In the genomic region with DNA sequence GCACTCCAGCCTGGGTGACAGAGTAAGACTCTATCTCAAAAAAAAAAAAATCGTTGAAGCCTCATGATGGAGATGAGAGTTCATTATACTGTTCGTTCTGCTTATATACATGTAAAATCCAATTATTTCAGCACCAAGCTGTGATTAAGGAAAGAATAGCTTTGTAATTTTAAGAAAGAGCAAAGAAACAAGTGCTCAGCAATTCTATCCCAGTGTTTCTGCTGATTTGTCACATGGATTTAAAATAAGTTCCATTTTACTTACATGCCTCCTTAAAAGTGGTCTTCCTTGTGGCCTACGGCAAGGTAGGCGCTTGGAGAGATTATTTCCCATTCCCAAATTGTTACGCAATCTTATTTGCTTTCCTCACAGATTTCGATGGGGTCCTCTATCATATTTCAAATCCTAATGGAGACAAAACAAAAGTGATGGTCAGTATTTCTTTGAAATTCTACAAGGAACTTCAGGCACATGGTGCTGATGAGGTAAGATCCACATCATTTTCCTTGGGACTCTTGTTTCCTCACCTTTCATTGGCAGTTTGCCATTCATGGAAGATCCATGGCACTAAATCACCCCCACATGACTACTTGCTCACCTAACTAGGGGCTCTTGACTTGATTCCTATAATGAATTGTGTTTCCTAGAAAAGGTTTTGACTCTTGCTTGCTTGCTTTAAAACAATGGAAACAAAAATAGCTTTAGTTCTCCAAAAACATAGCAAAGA, we compare ENCODE assay signal across 8 cellular contexts. TPM values are rescaled to one million over a fixed set of nuclear protein-coding genes. Genes with fewer than 3 reads are reported as not detected.
DNase-seq lines count a peak whose midpoint lies in the region; ATAC-seq and TF ChIP-seq lines count a peak whose summit lies in the region.

No MANE protein-coding gene starts in this region.

- no peaks in the 10 kb centered on the region for H3K27me3 Mint-ChIP-seq in activated T-cell treated with anti-CD3 and anti-CD28 coated beads, Interleukin-2, amount 50 U/mL, for 72 hours (ENCODE audit: low read depth)
- no peaks in the 10 kb centered on the region for H3K27me3 Mint-ChIP-seq in activated CD8-positive, alpha-beta T cell treated with anti-CD3 and anti-CD28 coated beads for 36 hours
- H3K27me3 Mint-ChIP-seq in immature natural killer cell (ENCODE audit: low read depth in 3 of 3) = peaks cover 7 to 19% (median 14%) of the 10 kb centered on the region in 3 donors
- H3K27me3 Mint-ChIP-seq in nephron progenitor cell (ENCODE audit: low read depth, poor library complexity) = no peaks in the 10 kb centered on the region

- H3K4me1 Mint-ChIP-seq in activated T-cell treated with anti-CD3 and anti-CD28 coated beads, Interleukin-2, amount 50 U/mL, for 72 hours (ENCODE audit: low read depth) = peaks cover 91% of the 10 kb centered on the region
- H3K4me1 Mint-ChIP-seq in activated CD8-positive, alpha-beta T cell treated with anti-CD3 and anti-CD28 coated beads for 36 hours (ENCODE audit: low read depth) = peaks cover 74% of the 10 kb centered on the region
- H3K4me1 Mint-ChIP-seq in immature natural killer cell = peaks cover 85 to 86% of the 10 kb centered on the region in 2 donors
- peaks cover 10% of the 10 kb centered on the region for H3K4me1 Mint-ChIP-seq in nephron progenitor cell

- H3K9me3 Mint-ChIP-seq in activated T-cell treated with anti-CD3 and anti-CD28 coated beads, Interleukin-2, amount 50 U/mL, for 72 hours = peaks cover 0 to 2% of the 10 kb centered on the region in 2 donors
- H3K9me3 Mint-ChIP-seq in activated CD8-positive, alpha-beta T cell treated with anti-CD3 and anti-CD28 coated beads for 36 hours = no peaks in the 10 kb centered on the region
- H3K9me3 Mint-ChIP-seq in immature natural killer cell (no peaks in the 10 kb centered on the region), nephron progenitor cell (no peaks in the 10 kb centered on the region)

- H3K4me3 ChIP-seq in tibial artery = no peak overlapping the region

- no peaks in the 10 kb centered on the region for H3K27me3 ChIP-seq in tibial artery

- H3K27ac ChIP-seq in tibial artery = peak overlapping the region; percentile 48 to 49

- peaks cover 30 to 63% of the 10 kb centered on the region in 2 donors for H3K36me3 Mint-ChIP-seq in activated T-cell treated with anti-CD3 and anti-CD28 coated beads, Interleukin-2, amount 50 U/mL, for 72 hours (ENCODE audit: insufficient read depth in 2 of 2)
- H3K36me3 Mint-ChIP-seq in activated CD8-positive, alpha-beta T cell treated with anti-CD3 and anti-CD28 coated beads for 36 hours (ENCODE audit: low read depth) = peaks cover 86% of the 10 kb centered on the region
- H3K36me3 Mint-ChIP-seq in immature natural killer cell = peaks cover 30 to 67% (median 32%) of the 10 kb centered on the region in 3 donors
- H3K36me3 Mint-ChIP-seq in nephron progenitor cell (ENCODE audit: low read depth) = peaks cover 71% of the 10 kb centered on the region

- peaks cover 0 to 65% (median 26%) of the 10 kb centered on the region in 4 donors for H3K4me1 ChIP-seq in tibial artery

- POLR2A ChIA-PET in activated CD8-positive, alpha-beta T cell treated with anti-CD3 and anti-CD28 coated beads for 36 hours (lab: Charles Lee) = interaction anchor here (1.0 to 8.5 kb wide), 7 partner anchors 9 to 42 kb away, joined by 3 to 75 read pairs (median 5); partner anchors contain the start of genes AAMP, ARPC2 and PNKD

- DNase-seq in activated T-cell treated with anti-CD3 and anti-CD28 coated beads, Interleukin-2, amount 50 U/mL, for 72 hours = no peak
- DNase-seq in activated T-cell treated with anti-CD3 and anti-CD28 coated beads, Interleukin-2, amount 50 U/mL, for 1 hour = no peak
- DNase-seq in activated CD8-positive, alpha-beta T cell treated with anti-CD3 and anti-CD28 coated beads for 36 hours = no peak
- DNase-seq in immature natural killer cell (no peak), tibial artery (no peak), DMS53 (lab: John Stamatoyannopoulos, UW) (no peak), nephron progenitor cell (no peak)

- peaks cover 48 to 78% (median 77%) of the 10 kb centered on the region in 3 donors for H3K36me3 ChIP-seq in tibial artery

- H3K9me3 ChIP-seq in tibial artery = no peaks in the 10 kb centered on the region

- ATAC-seq in activated T-cell treated with anti-CD3 and anti-CD28 coated beads, Interleukin-2, amount 50 U/mL, for 72 hours (replicated peaks in 1 of 2) = no peak
- no peak for ATAC-seq in activated CD8-positive, alpha-beta T cell treated with anti-CD3 and anti-CD28 coated beads for 36 hours
- no peak for ATAC-seq in GM18907 (IDR thresholded peaks at IDR 0.05; ENCODE audit: unreplicated experiment)

- TF ChIP-seq CTCF in activated CD8-positive, alpha-beta T cell treated with anti-CD3 and anti-CD28 coated beads for 36 hours (IDR thresholded peaks at IDR 0.05) = no peak
- no peak for TF ChIP-seq CTCF in tibial artery (IDR thresholded peaks at IDR 0.05)
- TF ChIP-seq CTCF in nephron progenitor cell (IDR thresholded peaks at IDR 0.05) = no peak

- peak overlapping the region; percentile 54 to 92 for H3K4me3 Mint-ChIP-seq in activated T-cell treated with anti-CD3 and anti-CD28 coated beads, Interleukin-2, amount 50 U/mL, for 72 hours
- H3K4me3 Mint-ChIP-seq in activated CD8-positive, alpha-beta T cell treated with anti-CD3 and anti-CD28 coated beads for 36 hours = peak overlapping the region; percentile 31
- H3K4me3 Mint-ChIP-seq in immature natural killer cell (peak overlapping the region; percentile 75 to 91 (median 82)), nephron progenitor cell (no peak overlapping the region)

- CTCF ChIA-PET in activated CD8-positive, alpha-beta T cell treated with anti-CD3 and anti-CD28 coated beads for 36 hours (lab: Charles Lee) = interaction anchor here (0.8 to 4.8 kb wide), 7 partner anchors 8 to 46 kb away, joined by 3 to 50 read pairs (median 4); no protein-coding TSS in a partner anchor

- intact Hi-C loops in activated CD8-positive, alpha-beta T cell treated with anti-CD3 and anti-CD28 coated beads for 36 hours (cut with micrococcal nuclease) = loop anchor here (1.0 to 5.0 kb wide), 2 partner anchors 9 to 41 kb away; no protein-coding TSS in a partner anchor
- intact Hi-C loops in tibial artery (cut with DNase I; ENCODE audit: low total_unique reads) = no loop called here

- peak overlapping the region; percentile 99 for H3K27ac Mint-ChIP-seq in activated T-cell treated with anti-CD3 and anti-CD28 coated beads, Interleukin-2, amount 50 U/mL, for 72 hours
- H3K27ac Mint-ChIP-seq in activated CD8-positive, alpha-beta T cell treated with anti-CD3 and anti-CD28 coated beads for 36 hours = peak overlapping the region; percentile 92
- peak overlapping the region; percentile 86 to 98 (median 94) for H3K27ac Mint-ChIP-seq in immature natural killer cell
- no peak overlapping the region for H3K27ac Mint-ChIP-seq in nephron progenitor cell

RNA-seq across cellular contexts. Expression of gene ARPC2, which starts 11.5 kb away (rescaled TPM):
- 100 to 1,000 TPM; 517 to 533 TPM for total RNA-seq in activated T-cell treated with anti-CD3 and anti-CD28 coated beads, Interleukin-2, amount 50 U/mL, for 72 hours
- 100 to 1,000 TPM; 636 to 644 TPM for total RNA-seq in activated CD8-positive, alpha-beta T cell treated with anti-CD3 and anti-CD28 coated beads for 36 hours
- 1,000 to 10,000 TPM; 1,394 to 2,060 (median 1,454) TPM for polyA plus RNA-seq in immature natural killer cell

RNA-seq across cellular contexts. Expression of gene GPBAR1, which starts 32.3 kb away (rescaled TPM):
- 1 to 10 TPM in 1 of 2 donors, under 1 TPM in 1; 0.76 to 1.4 TPM for total RNA-seq in activated T-cell treated with anti-CD3 and anti-CD28 coated beads, Interleukin-2, amount 50 U/mL, for 72 hours
- total RNA-seq in activated CD8-positive, alpha-beta T cell treated with anti-CD3 and anti-CD28 coated beads for 36 hours = under 1 TPM; 0.16 to 0.45 TPM
- 1 to 10 TPM in 1 of 3 donors, under 1 TPM in 2; 0.19 to 2.9 (median 0.22) TPM for polyA plus RNA-seq in immature natural killer cell

RNA-seq across cellular contexts. Expression of gene AAMP, which starts 41.4 kb away (rescaled TPM):
- total RNA-seq in activated T-cell treated with anti-CD3 and anti-CD28 coated beads, Interleukin-2, amount 50 U/mL, for 72 hours = 10 to 100 TPM; 51.7 to 63.0 TPM
- total RNA-seq in activated CD8-positive, alpha-beta T cell treated with anti-CD3 and anti-CD28 coated beads for 36 hours = 10 to 100 TPM; 75.8 to 82.8 TPM
- 100 to 1,000 TPM in 2 of 3 donors, 10 to 100 TPM in 1; 71.8 to 158 (median 101) TPM for polyA plus RNA-seq in immature natural killer cell

RNA-seq across cellular contexts. Expression of gene PNKD, which starts 41.8 kb away (rescaled TPM):
- 10 to 100 TPM; 14.7 to 17.7 TPM for total RNA-seq in activated T-cell treated with anti-CD3 and anti-CD28 coated beads, Interleukin-2, amount 50 U/mL, for 72 hours
- 10 to 100 TPM; 19.8 to 24.4 TPM for total RNA-seq in activated CD8-positive, alpha-beta T cell treated with anti-CD3 and anti-CD28 coated beads for 36 hours
- 100 to 1,000 TPM in 1 of 3 donors, 10 to 100 TPM in 2; 96.3 to 145 (median 98.9) TPM for polyA plus RNA-seq in immature natural killer cell
